Comparison of ENCODE assay signal across 9 cellular contexts in the genomic region with DNA sequence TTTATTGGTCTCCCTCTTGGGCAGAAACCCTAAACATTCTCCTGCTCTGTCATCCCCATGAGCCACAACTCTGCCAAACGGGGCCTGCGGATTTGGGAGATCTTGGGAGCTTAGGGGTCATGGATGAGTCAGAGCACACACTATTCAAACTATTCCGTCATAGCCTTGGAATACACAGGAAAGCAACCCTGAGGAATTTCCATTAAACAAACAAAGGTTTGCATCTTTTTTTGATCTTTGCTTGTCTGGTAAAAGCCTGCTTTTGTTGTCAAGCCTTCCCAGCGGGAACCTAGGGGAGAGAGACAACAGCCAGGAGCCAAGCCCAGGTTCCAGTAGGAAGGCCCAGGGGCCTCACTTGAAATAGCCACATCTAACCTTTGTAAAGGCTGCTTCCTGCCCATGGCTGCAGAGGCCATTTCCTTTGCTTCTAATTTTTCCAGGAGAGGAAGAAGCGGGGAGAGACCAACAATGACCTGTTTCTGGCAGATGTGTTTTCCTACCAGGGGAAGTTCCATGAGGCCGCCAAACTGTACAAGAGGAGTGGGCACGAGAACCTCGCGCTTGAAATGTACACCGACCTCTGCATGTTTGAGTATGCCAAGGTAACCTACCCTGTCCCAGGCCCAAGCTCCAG. TPM values are rescaled to one million over a fixed set of nuclear protein-coding genes. Genes with fewer than 3 reads are reported as not detected.
DNase-seq lines count a peak whose midpoint lies in the region; TF ChIP-seq lines count a peak whose summit lies in the region.
"Not testable (repeated sequence)": the region's sequence is repeated elsewhere in the genome, so short reads cannot be mapped to it uniquely, and the experiment has no call there.
"Had no signal": no experiment of that assay in that cellular context is flagged by ENCODE, and none has a peak within 500 bp of the region (broad histone marks: within the 10 kb centered on the region; RNA-seq: fewer than 3 reads in every experiment).

No MANE protein-coding gene starts in this region.

- H2BK5ac ChIP-seq in trophoblast cell (ENCODE audit: low read depth, low read length, poor library complexity), result peak overlapping the region; percentile 100

- H3K4me3 ChIP-seq in HUES6 (ENCODE audit: low read depth, low read length); foreskin fibroblast (ENCODE audit: low read depth in 1 of 2, low read length in 2 of 2); liver (ENCODE audit: low read depth in 1 of 3, low read length in 3 of 3); trophoblast cell (ENCODE audit: low read depth, low read length); tibial nerve: not testable (repeated sequence)

- TF ChIP-seq RAD21 in liver (IDR thresholded peaks at IDR 0.05), result not testable (repeated sequence)

- H3K4me1 ChIP-seq in HUES6 (ENCODE audit: control insufficient read depth, insufficient read depth, low read length) (peaks cover 35% of the 10 kb centered on the region), liver (ENCODE audit: control insufficient read depth in 4 of 4, insufficient read depth in 4 of 4, low read length in 3 of 4) (peaks cover 8 to 15% (median 10%) of the 10 kb centered on the region in 4 donors), trophoblast cell (ENCODE audit: control insufficient read depth in 1 of 2, insufficient read depth in 2 of 2, low read length in 2 of 2) (peaks cover 19 to 23% of the 10 kb centered on the region in 2 experiments), tibial nerve (peaks cover 0 to 22% (median 11%) of the 10 kb centered on the region in 4 donors)

- not testable (repeated sequence) for H3K27me3 ChIP-seq in HUES6 (ENCODE audit: control insufficient read depth, insufficient read depth, low read length); liver (ENCODE audit: control insufficient read depth in 4 of 4, insufficient read depth in 4 of 4, low read length in 3 of 4); trophoblast cell (ENCODE audit: insufficient read depth, low read length); tibial nerve

- 82% methylated on average over 10 of the region's 10 CpGs for WGBS in liver
- no CpG with 5 or more reads among the region's 10 CpGs for WGBS in trophoblast cell (ENCODE audit: extremely low coverage, insufficient coverage, insufficient read length)
- WGBS in tibial nerve, 2 donors, result 53 to 55% methylated on average over 10 of the region's 10 CpGs

- TF ChIP-seq CTCF in foreskin fibroblast (IDR thresholded peaks at IDR 0.05; ENCODE audit: low read depth, low read length); liver (IDR thresholded peaks at IDR 0.05; ENCODE audit: low read depth, low read length, missing input control); tibial nerve (IDR thresholded peaks at IDR 0.05): not testable (repeated sequence)

- H2BK12ac ChIP-seq in trophoblast cell (ENCODE audit: low read length), result peak overlapping the region; percentile 100

- not testable (repeated sequence) for H3K23ac ChIP-seq in trophoblast cell (ENCODE audit: low read length)

- peak overlapping the region; percentile 81 for H3K9ac ChIP-seq in HUES6 (ENCODE audit: low read length)
- not testable (repeated sequence) for H3K9ac ChIP-seq in liver (ENCODE audit: low read depth in 1 of 2, low read length in 2 of 2); trophoblast cell (ENCODE audit: low read length)

- peak overlapping the region; percentile 98 for H3K18ac ChIP-seq in trophoblast cell (ENCODE audit: low read length)

- TF ChIP-seq EP300 in tibial nerve (IDR thresholded peaks at IDR 0.05), result peak in 1 of 2 donors; percentile 23

- peak overlapping the region; percentile 82 for H2AFZ ChIP-seq in trophoblast cell (ENCODE audit: insufficient read depth, low read length, poor library complexity)

- peak overlapping the region; percentile 100 for H3K14ac ChIP-seq in trophoblast cell (ENCODE audit: low read length)

- H3K36me3 ChIP-seq in HUES6 (ENCODE audit: control insufficient read depth, insufficient read depth, low read length) (peaks cover 19% of the 10 kb centered on the region), trophoblast cell (ENCODE audit: control insufficient read depth in 1 of 2, insufficient read depth in 2 of 2, low read length in 2 of 2) (peaks cover 12 to 13% of the 10 kb centered on the region in 2 experiments), tibial nerve (peaks cover 0 to 40% (median 3%) of the 10 kb centered on the region in 3 donors)
- not testable (repeated sequence) for H3K36me3 ChIP-seq in liver (ENCODE audit: control insufficient read depth in 4 of 4, insufficient read depth in 3 of 4, low read depth in 1 of 4, low read length in 3 of 4)

- H4K8ac ChIP-seq in trophoblast cell (ENCODE audit: low read depth, low read length), result peak overlapping the region; percentile 97

- H4K91ac ChIP-seq in trophoblast cell (ENCODE audit: low read depth, low read length), result peak overlapping the region; percentile 100

- not testable (repeated sequence) for H3K79me2 ChIP-seq in trophoblast cell (ENCODE audit: control insufficient read depth, insufficient read depth, low read length, poor library complexity)

- TF ChIP-seq POLR2A in tibial nerve (IDR thresholded peaks at IDR 0.05), result not testable (repeated sequence)

- H2BK120ac ChIP-seq in trophoblast cell (ENCODE audit: insufficient read depth, low read length, poor library complexity), result peak overlapping the region; percentile 99

- peak overlapping the region; percentile 94 for H4K12ac ChIP-seq in trophoblast cell (ENCODE audit: low read depth, low read length)

- not testable (repeated sequence) for H3K9me3 ChIP-seq in HUES6 (ENCODE audit: control insufficient read depth, insufficient read depth, low read depth, low read length); liver (ENCODE audit: control insufficient read depth in 4 of 4, low read length in 3 of 4); trophoblast cell (ENCODE audit: insufficient read depth, low read depth, low read length); tibial nerve

- H3K27ac ChIP-seq in HUES6 (ENCODE audit: low read depth, low read length) (peak overlapping the region; percentile 85; the same call in 1 of the 2 replicates), liver (ENCODE audit: low read depth in 1 of 2, low read length in 2 of 2) (peak overlapping the region; percentile 17 to 28), trophoblast cell (ENCODE audit: low read depth, low read length) (peak overlapping the region; percentile 99), tibial nerve (peak overlapping the region in 3 of 4 donors; percentile 50 to 78 (median 78))

- peak overlapping the region; percentile 90 for H3K4ac ChIP-seq in trophoblast cell (ENCODE audit: low read depth, low read length)

- DNase-seq in Daoy (ENCODE audit: low read depth), result peak; percentile 47
- peak; percentile 72 for DNase-seq in SW480 (ENCODE audit: low spot score)
- DNase-seq in dedifferentiated amniotic fluid mesenchymal stem cell (ENCODE audit: extremely low spot score), result peak; percentile 45
- peak; percentile 69 to 78 for DNase-seq in foreskin fibroblast
- DNase-seq in trophoblast cell, result peak in 1 of 2 donors; percentile 52
- DNase-seq in tibial nerve (ENCODE audit: low spot score in 2 of 2), result not testable (repeated sequence)

- peaks cover 26% of the 10 kb centered on the region for H3K79me1 ChIP-seq in trophoblast cell (ENCODE audit: low read length)

- peak overlapping the region; percentile 98 for H2AK5ac ChIP-seq in trophoblast cell (ENCODE audit: low read length)

- H3K4me2 ChIP-seq in trophoblast cell (ENCODE audit: low read length), result peak overlapping the region; percentile 25

TF ChIP-seq in liver, 16 proteins besides CTCF, POLR2A, EP300 and RAD21:
- TF ChIP-seq NR2F2 (IDR thresholded peaks at IDR 0.05), result peak; percentile 87

RNA-seq across cellular contexts. Expression of gene RHO, which starts 33.3 kb away (rescaled TPM):
- not detected in 2 replicates for total RNA-seq in Daoy (2014; rRNA removed; shearing (Covaris generic))
- total RNA-seq in liver (not detected), tibial nerve (not detected)
- not detected for polyA plus RNA-seq in liver
- 0.01 TPM in 1 of 2 replicates, not detected in the other for polyA plus RNA-seq in trophoblast cell (2013)
- polyA plus RNA-seq: small intestine had no signal

RNA-seq across cellular contexts. Expression of gene H1-8, which starts 47.9 kb away (rescaled TPM):
- total RNA-seq in Daoy (2014; rRNA removed; shearing (Covaris generic)), result not detected in 2 replicates
- total RNA-seq in liver, result not detected
- polyA plus RNA-seq in liver, result not detected
- not detected in 2 replicates for polyA plus RNA-seq in trophoblast cell (2013)
- not detected for total RNA-seq in tibial nerve
- polyA plus RNA-seq: small intestine had no signal

RNA-seq across cellular contexts. Expression of gene IFT122, which starts 55.1 kb away (rescaled TPM):
- 11.1 and 11.2 TPM in 2 replicates for total RNA-seq in Daoy (2014; rRNA removed; shearing (Covaris generic))
- total RNA-seq in liver, result 10 to 100 TPM; 14.9 to 25.8 TPM
- 1 to 10 TPM; 3.3 to 6.3 TPM for polyA plus RNA-seq in liver
- 31.1 and 31.8 TPM in 2 replicates for polyA plus RNA-seq in trophoblast cell (2013)
- total RNA-seq in tibial nerve, result 10 to 100 TPM; 36.6 to 74.4 (median 43.3) TPM

RNA-seq across cellular contexts. Expression of gene MBD4, which starts 55.4 kb away (rescaled TPM):
- total RNA-seq in Daoy (2014; rRNA removed; shearing (Covaris generic)), result 25.7 and 34.3 TPM in 2 replicates
- 10 to 100 TPM; 16.9 to 17.1 TPM for total RNA-seq in liver
- 10 to 100 TPM; 17.4 to 24.8 TPM for polyA plus RNA-seq in liver
- 41.3 and 44.5 TPM in 2 replicates for polyA plus RNA-seq in trophoblast cell (2013)
- 10 to 100 TPM; 15.5 to 42.0 (median 32.8) TPM for total RNA-seq in tibial nerve

Comparison
In these comparisons a context has a peak if more than half of its experiments do, and no peak if none do; other contexts are left out.
1. H3K27ac ChIP-seq: peak in every context shown above with its lines; median percentile 99 in trophoblast cell; 85 in HUES6; 78 in tibial nerve; 22 in liver.